ENCODE assay signal across 1 cellular context in the genomic region with DNA sequence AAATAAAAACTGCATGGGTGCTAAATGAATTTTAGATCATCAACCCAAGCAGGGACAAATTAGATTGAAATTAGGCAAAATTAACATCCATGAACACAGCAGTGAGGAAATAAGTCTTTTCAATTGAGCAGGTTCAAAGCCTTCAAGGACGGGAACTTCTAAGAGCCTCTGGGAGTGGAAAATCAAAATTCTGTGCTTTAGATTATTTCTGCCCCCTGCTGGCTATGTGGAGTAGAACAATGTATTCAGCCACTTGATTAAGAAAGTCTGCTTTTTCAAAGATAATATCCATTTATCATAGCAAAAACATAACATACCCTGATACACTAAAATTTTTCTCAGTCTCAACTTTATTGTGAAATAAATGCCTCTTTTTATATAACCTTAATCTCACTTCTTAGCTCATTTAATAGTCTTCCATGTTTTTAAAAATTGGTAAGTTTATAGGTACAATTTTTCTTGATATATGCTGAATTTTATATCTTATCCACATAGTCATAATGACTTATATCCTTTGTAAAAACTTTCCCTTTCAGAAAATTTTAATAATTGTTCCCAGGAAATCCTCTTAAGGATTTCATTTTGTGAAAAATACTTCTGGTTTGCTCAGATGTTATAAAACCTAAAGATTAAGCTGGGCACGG.
TF ChIP-seq lines count a peak whose summit lies in the region.

No MANE protein-coding gene starts in this region.

TF ChIP-seq in H1, 55 proteins besides CTCF, POLR2A, EP300 and RAD21:
- TF ChIP-seq, protein P1, sequence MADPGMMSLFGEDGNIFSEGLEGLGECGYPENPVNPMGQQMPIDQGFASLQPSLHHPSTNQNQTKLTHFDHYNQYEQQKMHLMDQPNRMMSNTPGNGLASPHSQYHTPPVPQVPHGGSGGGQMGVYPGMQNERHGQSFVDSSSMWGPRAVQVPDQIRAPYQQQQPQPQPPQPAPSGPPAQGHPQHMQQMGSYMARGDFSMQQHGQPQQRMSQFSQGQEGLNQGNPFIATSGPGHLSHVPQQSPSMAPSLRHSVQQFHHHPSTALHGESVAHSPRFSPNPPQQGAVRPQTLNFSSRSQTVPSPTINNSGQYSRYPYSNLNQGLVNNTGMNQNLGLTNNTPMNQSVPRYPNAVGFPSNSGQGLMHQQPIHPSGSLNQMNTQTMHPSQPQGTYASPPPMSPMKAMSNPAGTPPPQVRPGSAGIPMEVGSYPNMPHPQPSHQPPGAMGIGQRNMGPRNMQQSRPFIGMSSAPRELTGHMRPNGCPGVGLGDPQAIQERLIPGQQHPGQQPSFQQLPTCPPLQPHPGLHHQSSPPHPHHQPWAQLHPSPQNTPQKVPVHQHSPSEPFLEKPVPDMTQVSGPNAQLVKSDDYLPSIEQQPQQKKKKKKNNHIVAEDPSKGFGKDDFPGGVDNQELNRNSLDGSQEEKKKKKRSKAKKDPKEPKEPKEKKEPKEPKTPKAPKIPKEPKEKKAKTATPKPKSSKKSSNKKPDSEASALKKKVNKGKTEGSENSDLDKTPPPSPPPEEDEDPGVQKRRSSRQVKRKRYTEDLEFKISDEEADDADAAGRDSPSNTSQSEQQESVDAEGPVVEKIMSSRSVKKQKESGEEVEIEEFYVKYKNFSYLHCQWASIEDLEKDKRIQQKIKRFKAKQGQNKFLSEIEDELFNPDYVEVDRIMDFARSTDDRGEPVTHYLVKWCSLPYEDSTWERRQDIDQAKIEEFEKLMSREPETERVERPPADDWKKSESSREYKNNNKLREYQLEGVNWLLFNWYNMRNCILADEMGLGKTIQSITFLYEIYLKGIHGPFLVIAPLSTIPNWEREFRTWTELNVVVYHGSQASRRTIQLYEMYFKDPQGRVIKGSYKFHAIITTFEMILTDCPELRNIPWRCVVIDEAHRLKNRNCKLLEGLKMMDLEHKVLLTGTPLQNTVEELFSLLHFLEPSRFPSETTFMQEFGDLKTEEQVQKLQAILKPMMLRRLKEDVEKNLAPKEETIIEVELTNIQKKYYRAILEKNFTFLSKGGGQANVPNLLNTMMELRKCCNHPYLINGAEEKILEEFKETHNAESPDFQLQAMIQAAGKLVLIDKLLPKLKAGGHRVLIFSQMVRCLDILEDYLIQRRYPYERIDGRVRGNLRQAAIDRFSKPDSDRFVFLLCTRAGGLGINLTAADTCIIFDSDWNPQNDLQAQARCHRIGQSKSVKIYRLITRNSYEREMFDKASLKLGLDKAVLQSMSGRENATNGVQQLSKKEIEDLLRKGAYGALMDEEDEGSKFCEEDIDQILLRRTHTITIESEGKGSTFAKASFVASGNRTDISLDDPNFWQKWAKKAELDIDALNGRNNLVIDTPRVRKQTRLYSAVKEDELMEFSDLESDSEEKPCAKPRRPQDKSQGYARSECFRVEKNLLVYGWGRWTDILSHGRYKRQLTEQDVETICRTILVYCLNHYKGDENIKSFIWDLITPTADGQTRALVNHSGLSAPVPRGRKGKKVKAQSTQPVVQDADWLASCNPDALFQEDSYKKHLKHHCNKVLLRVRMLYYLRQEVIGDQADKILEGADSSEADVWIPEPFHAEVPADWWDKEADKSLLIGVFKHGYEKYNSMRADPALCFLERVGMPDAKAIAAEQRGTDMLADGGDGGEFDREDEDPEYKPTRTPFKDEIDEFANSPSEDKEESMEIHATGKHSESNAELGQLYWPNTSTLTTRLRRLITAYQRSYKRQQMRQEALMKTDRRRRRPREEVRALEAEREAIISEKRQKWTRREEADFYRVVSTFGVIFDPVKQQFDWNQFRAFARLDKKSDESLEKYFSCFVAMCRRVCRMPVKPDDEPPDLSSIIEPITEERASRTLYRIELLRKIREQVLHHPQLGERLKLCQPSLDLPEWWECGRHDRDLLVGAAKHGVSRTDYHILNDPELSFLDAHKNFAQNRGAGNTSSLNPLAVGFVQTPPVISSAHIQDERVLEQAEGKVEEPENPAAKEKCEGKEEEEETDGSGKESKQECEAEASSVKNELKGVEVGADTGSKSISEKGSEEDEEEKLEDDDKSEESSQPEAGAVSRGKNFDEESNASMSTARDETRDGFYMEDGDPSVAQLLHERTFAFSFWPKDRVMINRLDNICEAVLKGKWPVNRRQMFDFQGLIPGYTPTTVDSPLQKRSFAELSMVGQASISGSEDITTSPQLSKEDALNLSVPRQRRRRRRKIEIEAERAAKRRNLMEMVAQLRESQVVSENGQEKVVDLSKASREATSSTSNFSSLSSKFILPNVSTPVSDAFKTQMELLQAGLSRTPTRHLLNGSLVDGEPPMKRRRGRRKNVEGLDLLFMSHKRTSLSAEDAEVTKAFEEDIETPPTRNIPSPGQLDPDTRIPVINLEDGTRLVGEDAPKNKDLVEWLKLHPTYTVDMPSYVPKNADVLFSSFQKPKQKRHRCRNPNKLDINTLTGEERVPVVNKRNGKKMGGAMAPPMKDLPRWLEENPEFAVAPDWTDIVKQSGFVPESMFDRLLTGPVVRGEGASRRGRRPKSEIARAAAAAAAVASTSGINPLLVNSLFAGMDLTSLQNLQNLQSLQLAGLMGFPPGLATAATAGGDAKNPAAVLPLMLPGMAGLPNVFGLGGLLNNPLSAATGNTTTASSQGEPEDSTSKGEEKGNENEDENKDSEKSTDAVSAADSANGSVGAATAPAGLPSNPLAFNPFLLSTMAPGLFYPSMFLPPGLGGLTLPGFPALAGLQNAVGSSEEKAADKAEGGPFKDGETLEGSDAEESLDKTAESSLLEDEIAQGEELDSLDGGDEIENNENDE (IDR thresholded peaks at IDR 0.05; ENCODE audit: insufficient replicate concordance, low read length) = no peak
- no peak for TF ChIP-seq SIRT6 (IDR thresholded peaks at IDR 0.05; ENCODE audit: low read length)
- no peak for TF ChIP-seq SUZ12 (IDR thresholded peaks at IDR 0.05; ENCODE audit: low read length)
- no peak for TF ChIP-seq CHD2 (IDR thresholded peaks at IDR 0.05; ENCODE audit: low read length)
- TF ChIP-seq HDAC6 (IDR thresholded peaks at IDR 0.05; ENCODE audit: low read depth, low read length) = no peak
- TF ChIP-seq BACH1 (IDR thresholded peaks at IDR 0.05; ENCODE audit: low read length) = no peak
- TF ChIP-seq, protein P2, sequence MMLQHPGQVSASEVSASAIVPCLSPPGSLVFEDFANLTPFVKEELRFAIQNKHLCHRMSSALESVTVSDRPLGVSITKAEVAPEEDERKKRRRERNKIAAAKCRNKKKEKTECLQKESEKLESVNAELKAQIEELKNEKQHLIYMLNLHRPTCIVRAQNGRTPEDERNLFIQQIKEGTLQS (IDR thresholded peaks at IDR 0.05; ENCODE audit: insufficient read depth, low read depth, low read length) = no peak
- no peak for TF ChIP-seq CBX8 (IDR thresholded peaks at IDR 0.05; ENCODE audit: borderline replicate concordance, low read depth, low read length)
- no peak for TF ChIP-seq CTBP2 (IDR thresholded peaks at IDR 0.05; ENCODE audit: borderline replicate concordance, insufficient read depth, insufficient read length, low read length)
- no peak for TF ChIP-seq JUN (IDR thresholded peaks at IDR 0.05; ENCODE audit: low read depth, low read length)
- TF ChIP-seq ZNF274 (IDR thresholded peaks at IDR 0.05; ENCODE audit: borderline replicate concordance, extremely low read depth, low read length) = no peak
- TF ChIP-seq BCL11A (IDR thresholded peaks at IDR 0.05; ENCODE audit: low read depth in 2 of 2, low read length in 2 of 2) = no peak
- no peak for TF ChIP-seq FOSL1 (IDR thresholded peaks at IDR 0.05; ENCODE audit: insufficient read depth, low read depth, low read length)
- no peak for TF ChIP-seq SP4 (IDR thresholded peaks at IDR 0.05; ENCODE audit: low read length)
- no peak for TF ChIP-seq GTF2F1 (IDR thresholded peaks at IDR 0.05; ENCODE audit: borderline replicate concordance, low read depth, low read length)
- no peak for TF ChIP-seq GABPA (IDR thresholded peaks at IDR 0.05; ENCODE audit: borderline replicate concordance, insufficient read depth, low read length)
- no peak for TF ChIP-seq KDM5A (IDR thresholded peaks at IDR 0.05; ENCODE audit: low read length)
- TF ChIP-seq, protein P3, sequence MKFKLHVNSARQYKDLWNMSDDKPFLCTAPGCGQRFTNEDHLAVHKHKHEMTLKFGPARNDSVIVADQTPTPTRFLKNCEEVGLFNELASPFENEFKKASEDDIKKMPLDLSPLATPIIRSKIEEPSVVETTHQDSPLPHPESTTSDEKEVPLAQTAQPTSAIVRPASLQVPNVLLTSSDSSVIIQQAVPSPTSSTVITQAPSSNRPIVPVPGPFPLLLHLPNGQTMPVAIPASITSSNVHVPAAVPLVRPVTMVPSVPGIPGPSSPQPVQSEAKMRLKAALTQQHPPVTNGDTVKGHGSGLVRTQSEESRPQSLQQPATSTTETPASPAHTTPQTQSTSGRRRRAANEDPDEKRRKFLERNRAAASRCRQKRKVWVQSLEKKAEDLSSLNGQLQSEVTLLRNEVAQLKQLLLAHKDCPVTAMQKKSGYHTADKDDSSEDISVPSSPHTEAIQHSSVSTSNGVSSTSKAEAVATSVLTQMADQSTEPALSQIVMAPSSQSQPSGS (IDR thresholded peaks at IDR 0.05; ENCODE audit: low read length) = no peak
- TF ChIP-seq NRF1 (IDR thresholded peaks at IDR 0.05; ENCODE audit: low read depth, low read length) = no peak
- no peak for TF ChIP-seq TAF1 (IDR thresholded peaks at IDR 0.05; ENCODE audit: low read depth, low read length)
